In genomic region chr18:36402765-36403396, GRCh38 we compare ENCODE assay signal across 16 cellular contexts.
DNase-seq lines count a peak whose midpoint lies in the region; ATAC-seq, FAIRE-seq and TF ChIP-seq lines count a peak whose summit lies in the region.
"Had no signal": no experiment of that assay in that cellular context is flagged by ENCODE, and none has a peak within 500 bp of the region (broad histone marks: within the 10 kb centered on the region; RNA-seq: fewer than 3 reads in every experiment).

No MANE protein-coding gene starts in this region.

- 59 to 84% methylated on average over 8 of the region's 8 CpGs for WGBS in pancreas, 2 donors

- no peaks in the 10 kb centered on the region for H3K9me3 ChIP-seq in pancreas
- H3K9me3 ChIP-seq: suprapubic skin had no signal

- ATAC-seq in pancreas: peak in 3 of 4 donors; percentile 21 to 41 (median 31)
- no peak for ATAC-seq in GM21576 (IDR thresholded peaks at IDR 0.05; ENCODE audit: unreplicated experiment)
- no peak for ATAC-seq in GM19467 (IDR thresholded peaks at IDR 0.05; ENCODE audit: unreplicated experiment)

- H3K36me3 ChIP-seq in pancreas: no peaks in the 10 kb centered on the region
- H3K36me3 ChIP-seq: suprapubic skin had no signal

- intact Hi-C loops in pancreas (cut with DNase I): no loop called here

- no peaks in the 10 kb centered on the region for H3K27me3 ChIP-seq in pancreas
- H3K27me3 ChIP-seq: suprapubic skin had no signal

- H3K27ac ChIP-seq in pancreas: no peak overlapping the region
- H3K27ac ChIP-seq: parathyroid adenoma, suprapubic skin had no signal

- DNase-seq in D721Med (ENCODE audit: insufficient read length, low spot score) (no peak), MV-4-11 (lab: John Stamatoyannopoulos, UW) (peak; percentile 69), fibroblast of the aortic adventitia (ENCODE audit: low read depth) (peak; percentile 95), pancreas (no peak), NCI-H146 (lab: John Stamatoyannopoulos, UW) (no peak), hippocampal formation (lab: John Stamatoyannopoulos, UW) (no peak)
- DNase-seq: activated T-cell treated with anti-CD3 and anti-CD28 coated beads, Interleukin-2, amount 50 U/mL, for 48 hours; C1 segment of cervical spinal cord; erythroblast; NCI-H446 treated with DMSO at 0.1 percent for 48 hours had no signal

- TF ChIP-seq CTCF in D721Med (IDR thresholded peaks at IDR 0.05; ENCODE audit: insufficient read depth, missing control alignments) (no peak), fibroblast of the aortic adventitia (IDR thresholded peaks at IDR 0.05; ENCODE audit: insufficient read depth, low read length) (peak; percentile 4), pancreas (IDR thresholded peaks at IDR 0.05) (no peak)

- no peaks in the 10 kb centered on the region for H3K4me1 ChIP-seq in pancreas

- no peak overlapping the region for H3K4me3 ChIP-seq in fibroblast of the aortic adventitia (ENCODE audit: low read depth, low read length)
- H3K4me3 ChIP-seq in pancreas: no peak overlapping the region
- H3K4me3 ChIP-seq: suprapubic skin had no signal

- FAIRE-seq in D721Med (lab: Jason Lieb, UNC): peak; percentile 80
- no peak for FAIRE-seq in pancreas (lab: Jason Lieb, UNC)
- FAIRE-seq: bronchial epithelial cell, G401.6 had no signal

Comparison
In these comparisons a context has a peak if more than half of its experiments do, and no peak if none do; other contexts are left out.
1. DNase-seq: peak in MV-4-11 (single experiment) and fibroblast of the aortic adventitia (single experiment); none in D721Med (single experiment), pancreas (0 of 6), NCI-H146 (single experiment) and hippocampal formation (0 of 2).
2. ATAC-seq: peak in pancreas (3 of 4); none in GM21576 (single experiment) and GM19467 (single experiment).